In the genomic region with DNA sequence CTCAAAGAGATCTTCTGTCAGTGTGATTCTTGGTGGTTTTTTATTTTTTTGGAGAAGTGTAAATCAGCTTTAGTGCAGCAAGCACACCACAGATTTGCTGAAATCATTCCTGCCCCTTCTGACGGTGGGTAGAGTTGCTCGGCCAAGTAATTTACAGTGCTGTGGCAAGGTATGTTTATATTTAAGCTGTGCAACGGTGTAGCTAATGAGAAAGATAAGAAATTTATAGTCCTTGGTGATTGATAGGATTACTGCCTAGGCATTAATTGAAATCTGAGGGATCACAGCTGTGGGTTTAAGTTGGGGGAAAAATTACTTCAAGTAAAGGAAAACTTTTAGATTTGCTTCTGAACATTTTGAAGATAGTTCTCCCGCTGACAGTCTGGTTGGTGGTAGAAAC, we compare ENCODE assay signal across 1 cellular context.
TF ChIP-seq lines count a peak whose summit lies in the region.

No MANE protein-coding gene starts in this region.

TF ChIP-seq in GM23338, 12 proteins besides CTCF, POLR2A, EP300 and RAD21 (continued from another document):
- TF ChIP-seq, protein P1, sequence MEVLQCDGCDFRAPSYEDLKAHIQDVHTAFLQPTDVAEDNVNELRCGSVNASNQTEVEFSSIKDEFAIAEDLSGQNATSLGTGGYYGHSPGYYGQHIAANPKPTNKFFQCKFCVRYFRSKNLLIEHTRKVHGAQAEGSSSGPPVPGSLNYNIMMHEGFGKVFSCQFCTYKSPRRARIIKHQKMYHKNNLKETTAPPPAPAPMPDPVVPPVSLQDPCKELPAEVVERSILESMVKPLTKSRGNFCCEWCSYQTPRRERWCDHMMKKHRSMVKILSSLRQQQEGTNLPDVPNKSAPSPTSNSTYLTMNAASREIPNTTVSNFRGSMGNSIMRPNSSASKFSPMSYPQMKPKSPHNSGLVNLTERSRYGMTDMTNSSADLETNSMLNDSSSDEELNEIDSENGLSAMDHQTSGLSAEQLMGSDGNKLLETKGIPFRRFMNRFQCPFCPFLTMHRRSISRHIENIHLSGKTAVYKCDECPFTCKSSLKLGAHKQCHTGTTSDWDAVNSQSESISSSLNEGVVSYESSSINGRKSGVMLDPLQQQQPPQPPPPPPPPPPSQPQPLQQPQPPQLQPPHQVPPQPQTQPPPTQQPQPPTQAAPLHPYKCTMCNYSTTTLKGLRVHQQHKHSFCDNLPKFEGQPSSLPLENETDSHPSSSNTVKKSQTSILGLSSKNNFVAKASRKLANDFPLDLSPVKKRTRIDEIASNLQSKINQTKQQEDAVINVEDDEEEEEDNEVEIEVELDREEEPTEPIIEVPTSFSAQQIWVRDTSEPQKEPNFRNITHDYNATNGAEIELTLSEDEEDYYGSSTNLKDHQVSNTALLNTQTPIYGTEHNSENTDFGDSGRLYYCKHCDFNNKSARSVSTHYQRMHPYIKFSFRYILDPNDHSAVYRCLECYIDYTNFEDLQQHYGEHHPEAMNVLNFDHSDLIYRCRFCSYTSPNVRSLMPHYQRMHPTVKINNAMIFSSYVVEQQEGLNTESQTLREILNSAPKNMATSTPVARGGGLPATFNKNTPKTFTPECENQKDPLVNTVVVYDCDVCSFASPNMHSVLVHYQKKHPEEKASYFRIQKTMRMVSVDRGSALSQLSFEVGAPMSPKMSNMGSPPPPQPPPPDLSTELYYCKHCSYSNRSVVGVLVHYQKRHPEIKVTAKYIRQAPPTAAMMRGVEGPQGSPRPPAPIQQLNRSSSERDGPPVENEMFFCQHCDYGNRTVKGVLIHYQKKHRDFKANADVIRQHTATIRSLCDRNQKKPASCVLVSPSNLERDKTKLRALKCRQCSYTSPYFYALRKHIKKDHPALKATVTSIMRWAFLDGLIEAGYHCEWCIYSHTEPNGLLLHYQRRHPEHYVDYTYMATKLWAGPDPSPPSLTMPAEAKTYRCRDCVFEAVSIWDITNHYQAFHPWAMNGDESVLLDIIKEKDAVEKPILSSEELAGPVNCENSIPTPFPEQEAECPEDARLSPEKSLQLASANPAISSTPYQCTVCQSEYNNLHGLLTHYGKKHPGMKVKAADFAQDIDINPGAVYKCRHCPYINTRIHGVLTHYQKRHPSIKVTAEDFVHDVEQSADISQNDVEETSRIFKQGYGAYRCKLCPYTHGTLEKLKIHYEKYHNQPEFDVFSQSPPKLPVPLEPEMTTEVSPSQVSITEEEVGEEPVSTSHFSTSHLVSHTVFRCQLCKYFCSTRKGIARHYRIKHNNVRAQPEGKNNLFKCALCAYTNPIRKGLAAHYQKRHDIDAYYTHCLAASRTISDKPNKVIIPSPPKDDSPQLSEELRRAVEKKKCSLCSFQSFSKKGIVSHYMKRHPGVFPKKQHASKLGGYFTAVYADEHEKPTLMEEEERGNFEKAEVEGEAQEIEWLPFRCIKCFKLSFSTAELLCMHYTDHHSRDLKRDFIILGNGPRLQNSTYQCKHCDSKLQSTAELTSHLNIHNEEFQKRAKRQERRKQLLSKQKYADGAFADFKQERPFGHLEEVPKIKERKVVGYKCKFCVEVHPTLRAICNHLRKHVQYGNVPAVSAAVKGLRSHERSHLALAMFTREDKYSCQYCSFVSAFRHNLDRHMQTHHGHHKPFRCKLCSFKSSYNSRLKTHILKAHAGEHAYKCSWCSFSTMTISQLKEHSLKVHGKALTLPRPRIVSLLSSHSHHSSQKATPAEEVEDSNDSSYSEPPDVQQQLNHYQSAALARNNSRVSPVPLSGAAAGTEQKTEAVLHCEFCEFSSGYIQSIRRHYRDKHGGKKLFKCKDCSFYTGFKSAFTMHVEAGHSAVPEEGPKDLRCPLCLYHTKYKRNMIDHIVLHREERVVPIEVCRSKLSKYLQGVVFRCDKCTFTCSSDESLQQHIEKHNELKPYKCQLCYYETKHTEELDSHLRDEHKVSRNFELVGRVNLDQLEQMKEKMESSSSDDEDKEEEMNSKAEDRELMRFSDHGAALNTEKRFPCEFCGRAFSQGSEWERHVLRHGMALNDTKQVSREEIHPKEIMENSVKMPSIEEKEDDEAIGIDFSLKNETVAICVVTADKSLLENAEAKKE (CRISPR knock-in tag; IDR thresholded peaks at IDR 0.05) = no peak
- TF ChIP-seq NANOG (IDR thresholded peaks at IDR 0.05; ENCODE audit: borderline replicate concordance) = no peak
- TF ChIP-seq POLR2AphosphoS5 (IDR thresholded peaks at IDR 0.05; ENCODE audit: low read depth) = no peak
- TF ChIP-seq, protein P2, sequence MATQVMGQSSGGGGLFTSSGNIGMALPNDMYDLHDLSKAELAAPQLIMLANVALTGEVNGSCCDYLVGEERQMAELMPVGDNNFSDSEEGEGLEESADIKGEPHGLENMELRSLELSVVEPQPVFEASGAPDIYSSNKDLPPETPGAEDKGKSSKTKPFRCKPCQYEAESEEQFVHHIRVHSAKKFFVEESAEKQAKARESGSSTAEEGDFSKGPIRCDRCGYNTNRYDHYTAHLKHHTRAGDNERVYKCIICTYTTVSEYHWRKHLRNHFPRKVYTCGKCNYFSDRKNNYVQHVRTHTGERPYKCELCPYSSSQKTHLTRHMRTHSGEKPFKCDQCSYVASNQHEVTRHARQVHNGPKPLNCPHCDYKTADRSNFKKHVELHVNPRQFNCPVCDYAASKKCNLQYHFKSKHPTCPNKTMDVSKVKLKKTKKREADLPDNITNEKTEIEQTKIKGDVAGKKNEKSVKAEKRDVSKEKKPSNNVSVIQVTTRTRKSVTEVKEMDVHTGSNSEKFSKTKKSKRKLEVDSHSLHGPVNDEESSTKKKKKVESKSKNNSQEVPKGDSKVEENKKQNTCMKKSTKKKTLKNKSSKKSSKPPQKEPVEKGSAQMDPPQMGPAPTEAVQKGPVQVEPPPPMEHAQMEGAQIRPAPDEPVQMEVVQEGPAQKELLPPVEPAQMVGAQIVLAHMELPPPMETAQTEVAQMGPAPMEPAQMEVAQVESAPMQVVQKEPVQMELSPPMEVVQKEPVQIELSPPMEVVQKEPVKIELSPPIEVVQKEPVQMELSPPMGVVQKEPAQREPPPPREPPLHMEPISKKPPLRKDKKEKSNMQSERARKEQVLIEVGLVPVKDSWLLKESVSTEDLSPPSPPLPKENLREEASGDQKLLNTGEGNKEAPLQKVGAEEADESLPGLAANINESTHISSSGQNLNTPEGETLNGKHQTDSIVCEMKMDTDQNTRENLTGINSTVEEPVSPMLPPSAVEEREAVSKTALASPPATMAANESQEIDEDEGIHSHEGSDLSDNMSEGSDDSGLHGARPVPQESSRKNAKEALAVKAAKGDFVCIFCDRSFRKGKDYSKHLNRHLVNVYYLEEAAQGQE (IDR thresholded peaks at IDR 0.05; ENCODE audit: unreplicated experiment) = no peak
- no peak for TF ChIP-seq CREB1 (CRISPR knock-in tag; IDR thresholded peaks at IDR 0.05; ENCODE audit: low read depth)
